ENCODE assay signal across 9 cellular contexts in genomic region chr6:84762220-84762940, GRCh38. TPM values are rescaled to one million over a fixed set of nuclear protein-coding genes. Genes with fewer than 3 reads are reported as not detected.
DNase-seq lines count a peak whose midpoint lies in the region; FAIRE-seq and TF ChIP-seq lines count a peak whose summit lies in the region.
"Had no signal": no experiment of that assay in that cellular context is flagged by ENCODE, and none has a peak within 500 bp of the region (broad histone marks: within the 10 kb centered on the region; RNA-seq: fewer than 3 reads in every experiment).

No MANE protein-coding gene starts in this region.

- H3K4me3 ChIP-seq in HUES48 (ENCODE audit: low read depth, low read length): peak overlapping the region; percentile 81; the same call in 1 of the 2 replicates
- peak overlapping the region; percentile 83 for H3K4me3 ChIP-seq in astrocyte (ENCODE audit: insufficient read depth, low read depth, low read length)
- H3K4me3 ChIP-seq in iPS-20b (ENCODE audit: low read length): peak overlapping the region; percentile 82
- peak overlapping the region in 1 of 3 donors; percentile 31 for H3K4me3 ChIP-seq in thyroid gland (replicated peaks in 1 of 3)

- H3K79me2 ChIP-seq in astrocyte (ENCODE audit: insufficient read depth, low read length): peaks cover 60% of the 10 kb centered on the region

- peak overlapping the region; percentile 94 for H3K4me2 ChIP-seq in astrocyte (ENCODE audit: low read length)

- H3K9ac ChIP-seq in HUES48 (ENCODE audit: low read depth, low read length) (no peak overlapping the region), astrocyte (ENCODE audit: low read length) (peak overlapping the region; percentile 87), iPS-20b (ENCODE audit: low read depth, low read length) (no peak overlapping the region)

- no peak overlapping the region for H2AFZ ChIP-seq in astrocyte (ENCODE audit: low read depth, low read length)

- H3K9me3 ChIP-seq in HUES48 (ENCODE audit: control insufficient read depth, insufficient read depth, low read length): no peaks in the 10 kb centered on the region
- peaks cover 7% of the 10 kb centered on the region for H3K9me3 ChIP-seq in astrocyte (ENCODE audit: insufficient read depth, low read depth, low read length)
- H3K9me3 ChIP-seq in iPS-20b (ENCODE audit: insufficient read depth, low read depth, low read length): no peaks in the 10 kb centered on the region
- H3K9me3 ChIP-seq in thyroid gland: no peaks in the 10 kb centered on the region

- H3K27me3 ChIP-seq in HUES48 (ENCODE audit: control insufficient read depth, insufficient read depth, low read length) (peaks cover 88% of the 10 kb centered on the region), astrocyte (ENCODE audit: insufficient read depth, low read length) (peaks cover 25% of the 10 kb centered on the region), iPS-20b (ENCODE audit: insufficient read depth, low read length) (peaks cover 84% of the 10 kb centered on the region), thyroid gland (peaks cover 11% of the 10 kb centered on the region)

- DNase-seq in astrocyte (ENCODE audit: low read depth) (peak; percentile 8), thyroid gland (no peak), Kasumi-1 (lab: John Stamatoyannopoulos, UW) (no peak), C1 segment of cervical spinal cord (lab: John Stamatoyannopoulos, UW) (no peak), NOMO-1 (lab: John Stamatoyannopoulos, UW; ENCODE audit: unreplicated experiment in 2 of 2) (no peak)
- DNase-seq in activated naive CD4-positive, alpha-beta T cell (lab: John Stamatoyannopoulos, UW): no peak

- H3K36me3 Mint-ChIP-seq in astrocyte (ENCODE audit: low read depth, unreplicated experiment): peaks cover 4% of the 10 kb centered on the region

- H3K36me3 ChIP-seq in HUES48 (ENCODE audit: control insufficient read depth, insufficient read depth, low read length): no peaks in the 10 kb centered on the region
- H3K36me3 ChIP-seq in astrocyte (ENCODE audit: insufficient read depth, low read length): no peaks in the 10 kb centered on the region
- no peaks in the 10 kb centered on the region for H3K36me3 ChIP-seq in iPS-20b (ENCODE audit: insufficient read depth, low read depth, low read length)
- H3K36me3 ChIP-seq in thyroid gland: no peaks in the 10 kb centered on the region

- H3K4me3 Mint-ChIP-seq in astrocyte (ENCODE audit: unreplicated experiment): peak overlapping the region; percentile 97

- no peaks in the 10 kb centered on the region for H4K20me1 ChIP-seq in astrocyte (ENCODE audit: insufficient read depth, low read length)

- WGBS in thyroid gland, 2 donors: 5 to 7% methylated on average over 30 to 32 of the region's 36 CpGs

- H3K4me1 ChIP-seq in HUES48 (ENCODE audit: control insufficient read depth, insufficient read depth, low read length): peaks cover 10% of the 10 kb centered on the region; the same call in 1 of the 2 replicates
- H3K4me1 ChIP-seq in astrocyte (ENCODE audit: insufficient read depth, low read length): peaks cover 7% of the 10 kb centered on the region
- peaks cover 5% of the 10 kb centered on the region; the same call in 1 of the 2 replicates for H3K4me1 ChIP-seq in iPS-20b (ENCODE audit: insufficient read depth, low read length)
- H3K4me1 ChIP-seq in thyroid gland: peaks cover 5% of the 10 kb centered on the region in 2 donors

- H3K27ac Mint-ChIP-seq in astrocyte (ENCODE audit: unreplicated experiment): peak overlapping the region; percentile 62

- no peak for TF ChIP-seq POLR2A in thyroid gland (IDR thresholded peaks at IDR 0.05)

- intact Hi-C loops in thyroid gland (cut with DNase I): no loop called here

- no peaks in the 10 kb centered on the region for H3K4me1 Mint-ChIP-seq in astrocyte (ENCODE audit: low read depth, unreplicated experiment)

- H3K27me3 Mint-ChIP-seq in astrocyte (ENCODE audit: low read depth, unreplicated experiment): peaks cover 33% of the 10 kb centered on the region

- no peak for FAIRE-seq in astrocyte (lab: Jason Lieb, UNC)

- H3K27ac ChIP-seq in HUES48 (ENCODE audit: low read depth, low read length) (no peak overlapping the region), astrocyte (ENCODE audit: low read depth, low read length) (peak overlapping the region; percentile 78), iPS-20b (ENCODE audit: low read length) (no peak overlapping the region), thyroid gland (peak overlapping the region; percentile 53 to 62 (median 61))
- H3K27ac ChIP-seq: epithelial cell of prostate had no signal

- peak; percentile 10 for TF ChIP-seq CTCF in astrocyte (IDR thresholded peaks at IDR 0.05; ENCODE audit: insufficient read depth, low read depth, low read length)
- no peak for TF ChIP-seq CTCF in thyroid gland (IDR thresholded peaks at IDR 0.05)

- H3K9me3 Mint-ChIP-seq in astrocyte (ENCODE audit: unreplicated experiment): peaks cover 4% of the 10 kb centered on the region

RNA-seq across cellular contexts. Expression of gene TBX18, which starts 2.0 kb away (rescaled TPM):
- total RNA-seq in astrocyte (12.2 and 12.5 TPM in 2 replicates), thyroid gland (1 to 10 TPM; 1.3 to 7.5 (median 4.9) TPM)

Comparison
In these comparisons a context has a peak if more than half of its experiments do, and no peak if none do; other contexts are left out.
1. H3K27ac ChIP-seq: peak in astrocyte (single experiment) and thyroid gland (3 of 3); none in HUES48 (single experiment) and iPS-20b (single experiment).